7 cellular contexts compared by ENCODE assay signal in the genomic region with DNA sequence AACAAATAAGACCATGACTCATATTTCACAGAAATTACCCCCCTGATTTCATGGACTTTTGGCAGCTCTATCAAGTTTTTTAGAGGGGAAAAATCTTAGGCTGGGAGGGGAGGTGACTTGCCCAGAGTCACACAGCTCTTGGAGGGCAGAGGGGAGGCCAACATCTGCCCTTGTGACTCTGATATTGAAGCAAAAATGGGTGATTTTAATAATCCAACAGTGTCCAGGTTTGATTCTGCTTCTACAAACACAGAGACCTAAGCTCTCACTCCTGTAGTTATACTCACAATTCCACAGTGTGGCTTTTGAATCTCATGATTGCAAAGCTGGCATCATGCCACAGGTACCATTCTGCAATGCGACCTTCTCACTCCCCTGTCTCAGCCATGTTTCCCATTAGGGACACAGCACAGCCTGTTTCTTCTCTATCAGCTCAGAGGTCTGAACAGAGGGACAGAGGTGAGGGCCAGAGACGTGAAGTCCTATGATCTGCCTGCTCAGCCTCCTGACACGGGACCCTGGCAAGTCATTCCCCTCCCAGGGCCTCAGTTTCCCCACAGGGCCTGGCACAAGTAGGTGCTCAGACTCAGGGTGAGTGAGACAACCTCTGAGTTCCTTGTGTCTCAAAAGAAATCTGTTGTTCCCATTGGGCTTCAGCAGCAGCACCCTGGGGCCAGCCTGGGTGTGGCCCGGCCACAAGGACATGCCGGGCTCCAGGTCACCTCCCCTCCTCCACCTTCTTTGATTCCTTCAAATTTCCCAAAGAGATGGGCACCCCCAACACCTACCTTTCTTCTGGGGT. TPM values are rescaled to one million over a fixed set of nuclear protein-coding genes. Genes with fewer than 3 reads are reported as not detected.
DNase-seq lines count a peak whose midpoint lies in the region; ATAC-seq lines count a peak whose summit lies in the region.

No MANE protein-coding gene starts in this region.

- DNase-seq in NCI-H1105 treated with DMSO at 0.1 percent for 48 hours (lab: John Stamatoyannopoulos, UW) = peak; percentile 33
- DNase-seq in cerebellar cortex (ENCODE audit: low spot score) = peak; percentile 44
- peak; percentile 29 for DNase-seq in medulla oblongata (ENCODE audit: extremely low spot score)
- peak; percentile 49 for DNase-seq in ureter (ENCODE audit: low spot score)
- no peak for DNase-seq in ecto neural progenitor cell (ENCODE audit: low spot score)

- ATAC-seq in GM19023 (IDR thresholded peaks at IDR 0.05; ENCODE audit: unreplicated experiment) (peak; percentile 7), GM21786 (IDR thresholded peaks at IDR 0.05; ENCODE audit: unreplicated experiment) (no peak)

RNA-seq across cellular contexts. Expression of a gene that starts 0.8 kb away (rescaled TPM):
- total RNA-seq in ureter = 52.7 TPM

RNA-seq across cellular contexts. Expression of a gene that starts 14.4 kb away (rescaled TPM):
- total RNA-seq in ureter = 115 TPM

RNA-seq across cellular contexts. Expression of a gene that starts 36.9 kb away (rescaled TPM):
- total RNA-seq in ureter = 34.4 TPM
